Comparison of ENCODE assay signal across 29 cellular contexts in genomic region chr13:95471960-95472359, GRCh38.
DNase-seq lines count a peak whose midpoint lies in the region; ATAC-seq, FAIRE-seq and TF ChIP-seq lines count a peak whose summit lies in the region.
"Had no signal": no experiment of that assay in that cellular context is flagged by ENCODE, and none has a peak within 500 bp of the region (broad histone marks: within the 10 kb centered on the region; RNA-seq: fewer than 3 reads in every experiment).

No MANE protein-coding gene starts in this region.

- peak; percentile 64 for ATAC-seq in GM18499 (IDR thresholded peaks at IDR 0.05; ENCODE audit: insufficient read depth, unreplicated experiment)
- ATAC-seq in GM19043 (IDR thresholded peaks at IDR 0.05; ENCODE audit: low read depth, unreplicated experiment): peak; percentile 34
- ATAC-seq in GM21786 (IDR thresholded peaks at IDR 0.05; ENCODE audit: unreplicated experiment): peak; percentile 50
- peak; percentile 55 for ATAC-seq in HG03558 (IDR thresholded peaks at IDR 0.05; ENCODE audit: extremely low read depth, unreplicated experiment)
- ATAC-seq: esophagus mucosa, HCT116, heart right ventricle, lower lobe of right lung, natural killer cell had no signal

- no peak for TF ChIP-seq CTCF in D721Med (IDR thresholded peaks at IDR 0.05; ENCODE audit: insufficient read depth, missing control alignments)

- DNase-seq in GM19239 (ENCODE audit: insufficient read length, low spot score) (no peak), D721Med (ENCODE audit: insufficient read length, low spot score) (no peak), cerebellar nuclear complex (lab: John Stamatoyannopoulos, UW) (no peak)
- no peak for DNase-seq in stimulated activated CD4-positive, alpha-beta T cell treated with anti-CD3 and anti-CD28 coated beads, Interleukin-2, amount 100 ng/mL, for 48 hours
- DNase-seq: ACHN; activated CD4-positive, alpha-beta T cell treated with anti-CD3 and anti-CD28 coated beads, Interleukin-2, amount 10 ng/mL, durations not matched to agents 24 days and 14 days; activated gamma-delta T cell; activated naive CD8-positive, alpha-beta T cell treated with anti-CD3 and anti-CD28 coated beads, Interleukin-2, amount 10 ng/mL, durations not matched to agents 7 days and 5 days; activated T-cell treated with anti-CD3 and anti-CD28 coated beads, Interleukin-2, amount 50 U/mL, for 24 hours; BE2C; cortex of kidney; DMS153; foreskin melanocyte; heart right ventricle; lower lobe of right lung; natural killer cell; NCI-H1092 treated with DMSO at 0.1 percent for 48 hours; NCI-H1930; NCI-H524 treated with DMSO at 0.1 percent for 48 hours; NK-92 treated with Interleukin-12 subunit alpha and Interleukin-12 subunit beta, amount 100 ng/mL, for 24 hours; PC-9; Right ventricle myocardium superior; transverse colon had no signal

- FAIRE-seq in GM19239 (lab: Jason Lieb, UNC) (no peak), D721Med (lab: Jason Lieb, UNC) (no peak)
